8 cellular contexts compared by ENCODE assay signal in genomic region chr3:16370872-16371740, GRCh38.
A peak's percentile ranks its signal among the peaks of the same experiment; 100 is the strongest.
DNase-seq lines count a peak whose midpoint lies in the region; ATAC-seq and TF ChIP-seq lines count a peak whose summit lies in the region.

No MANE protein-coding gene starts in this region.

- TF ChIP-seq CTCF in heart right ventricle (IDR thresholded peaks at IDR 0.05) (no peak), upper lobe of right lung (IDR thresholded peaks at IDR 0.05) (no peak), adrenal gland (IDR thresholded peaks at IDR 0.05) (no peak)

- H3K9me3 ChIP-seq in heart right ventricle (no peaks in the 10 kb centered on the region), upper lobe of right lung (no peaks in the 10 kb centered on the region), adrenal gland (replicated peaks in 1 of 3) (no peaks in the 10 kb centered on the region)

- TF ChIP-seq POLR2A in adrenal gland (IDR thresholded peaks at IDR 0.05) = no peak

- no peak overlapping the region for H3K4me3 ChIP-seq in heart right ventricle
- no peak overlapping the region for H3K4me3 ChIP-seq in upper lobe of right lung
- no peak overlapping the region for H3K4me3 ChIP-seq in adrenal gland

- H3K4me1 ChIP-seq in heart right ventricle (peaks cover 25 to 92% (median 68%) of the 10 kb centered on the region in 9 donors), upper lobe of right lung (peaks cover 55% of the 10 kb centered on the region), adrenal gland (replicated peaks in 1 of 2) (peaks cover 0 to 10% of the 10 kb centered on the region in 2 donors)

- WGBS in heart right ventricle, 2 donors = 48 to 53% methylated on average over 10 of the region's 10 CpGs
- 70 to 74% (median 72%) methylated on average over 10 of the region's 10 CpGs for WGBS in adrenal gland, 4 donors

- H3K27me3 ChIP-seq in heart right ventricle (no peaks in the 10 kb centered on the region), upper lobe of right lung (no peaks in the 10 kb centered on the region), adrenal gland (no peaks in the 10 kb centered on the region)

- DNase-seq in stimulated activated CD4-positive, alpha-beta T cell treated with anti-CD3 and anti-CD28 coated beads, Interleukin-15, amount 100 ng/mL, for 24 hours = peak; percentile 31
- DNase-seq in stimulated activated CD4-positive, alpha-beta T cell treated with anti-CD3 and anti-CD28 coated beads, Interleukin-4, amount 100 ng/mL, for 24 hours = no peak
- DNase-seq in NAMALWA (ENCODE audit: low spot score) (peak; percentile 46), heart right ventricle (peak in 1 of 2 donors; percentile 21), upper lobe of right lung (no peak), cerebellar cortex (ENCODE audit: low spot score) (no peak), adrenal gland (no peak)
- no peak for DNase-seq in activated CD4-positive, alpha-beta T cell treated with anti-CD3 and anti-CD28 coated beads, Interleukin-2, amount 50 U/mL, for 48 hours

- H3K27ac ChIP-seq in heart right ventricle (peak overlapping the region in 9 of 10 donors; percentile 49 to 83 (median 77)), upper lobe of right lung (no peak overlapping the region), adrenal gland (peak overlapping the region in 1 of 5 donors; percentile 58)

- intact Hi-C loops in heart right ventricle (cut with DNase I) (loop anchor here in 6 of 10 donors (10.0 kb wide), 1 partner anchor 144 kb away; the partner anchor contains the start of gene RFTN1 (in 6 of the 6)), upper lobe of right lung (cut with DNase I) (no loop called here), adrenal gland (cut with DNase I) (no loop called here)

- H3K36me3 ChIP-seq in heart right ventricle = peaks cover 0 to 45% (median 7%) of the 10 kb centered on the region in 9 donors
- H3K36me3 ChIP-seq in upper lobe of right lung = peaks cover 28% of the 10 kb centered on the region
- H3K36me3 ChIP-seq in adrenal gland (replicated peaks in 1 of 2) = no peaks in the 10 kb centered on the region

- ATAC-seq in heart right ventricle (peak in 7 of 8 donors; percentile 21 to 60 (median 37)), upper lobe of right lung (peak; percentile 18)

Comparison
In these comparisons a context has a peak if more than half of its experiments do, and no peak if none do; other contexts are left out.
1. DNase-seq: peak in stimulated activated CD4-positive, alpha-beta T cell treated with anti-CD3 and anti-CD28 coated beads, Interleukin-15, amount 100 ng/mL, for 24 hours (single experiment) and NAMALWA (single experiment); none in stimulated activated CD4-positive, alpha-beta T cell treated with anti-CD3 and anti-CD28 coated beads, Interleukin-4, amount 100 ng/mL, for 24 hours (single experiment), upper lobe of right lung (single experiment), cerebellar cortex (single experiment), adrenal gland (0 of 7) and activated CD4-positive, alpha-beta T cell treated with anti-CD3 and anti-CD28 coated beads, Interleukin-2, amount 50 U/mL, for 48 hours (0 of 2).
2. intact Hi-C loops: an anchor here in heart right ventricle (10.0 kb wide); none called in upper lobe of right lung and adrenal gland.